25 cellular contexts compared by ENCODE assay signal in the genomic region with DNA sequence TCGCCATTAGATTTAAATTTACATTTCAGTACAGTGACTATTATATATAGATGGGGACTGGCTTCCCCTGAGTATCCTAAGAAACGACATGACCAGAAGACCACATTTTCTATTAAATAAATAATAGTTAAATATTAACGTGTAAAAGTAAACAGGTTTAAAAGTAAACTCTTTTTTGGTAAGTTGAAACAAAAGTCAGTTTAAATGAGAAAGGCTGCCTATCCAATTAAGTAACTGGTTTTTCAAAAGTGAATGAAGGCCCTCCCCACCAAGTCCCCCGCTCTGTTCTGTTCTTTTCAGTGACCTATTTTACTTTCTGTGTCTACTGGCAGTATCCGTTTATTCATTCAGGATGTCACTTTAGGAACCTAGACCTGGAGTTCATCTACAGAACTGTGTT.
"Had no signal": no experiment of that assay in that cellular context is flagged by ENCODE, and none has a peak within 500 bp of the region (broad histone marks: within the 10 kb centered on the region; RNA-seq: fewer than 3 reads in every experiment).

No MANE protein-coding gene starts in this region.

- H3K4me1 ChIP-seq: colonic mucosa had no signal

- ATAC-seq: activated CD8-positive, alpha-beta memory T cell treated with anti-CD3 and anti-CD28 coated beads, Interleukin-2, amount 10 ng/mL, durations not matched to agents 7 days and 5 days; activated CD8-positive, alpha-beta T cell treated with anti-CD3 and anti-CD28 coated beads, Interleukin-2, amount 10 ng/mL, durations not matched to agents 7 days and 5 days; activated naive CD4-positive, alpha-beta T cell treated with anti-CD3 and anti-CD28 coated beads, Interleukin-2, amount 50 U/mL, for 72 hours; heart left ventricle; mucosa of descending colon; natural killer cell treated with Interleukin-12 subunit alpha and Interleukin-12 subunit beta and Interleukin-15 and Interleukin-18, amount 100 ng/mL, for 72 hours; WTC11 had no signal

- H3K36me3 Mint-ChIP-seq: activated naive CD4-positive, alpha-beta T cell treated with anti-CD3 and anti-CD28 coated beads, Interleukin-2, amount 50 U/mL, for 72 hours; immature natural killer cell; natural killer cell treated with Interleukin-12 subunit alpha and Interleukin-12 subunit beta and Interleukin-15 and Interleukin-18, amount 100 ng/mL, for 72 hours had no signal

- H3K9me3 ChIP-seq: colonic mucosa, heart left ventricle, mucosa of descending colon, SK-N-SH, tibial nerve had no signal

- H3K27me3 Mint-ChIP-seq: activated CD8-positive, alpha-beta memory T cell treated with anti-CD3 and anti-CD28 coated beads, Interleukin-2, amount 10 ng/mL, durations not matched to agents 7 days and 5 days; natural killer cell treated with Interleukin-12 subunit alpha and Interleukin-12 subunit beta and Interleukin-15 and Interleukin-18, amount 100 ng/mL, for 72 hours had no signal

- H3K36me3 ChIP-seq: colonic mucosa had no signal

- H3K4me3 ChIP-seq: colonic mucosa, heart left ventricle, lung, mucosa of descending colon, smooth muscle cell, tibial nerve had no signal

- H3K27ac Mint-ChIP-seq: activated CD8-positive, alpha-beta memory T cell treated with anti-CD3 and anti-CD28 coated beads, Interleukin-2, amount 10 ng/mL, durations not matched to agents 7 days and 5 days; activated CD8-positive, alpha-beta T cell treated with anti-CD3 and anti-CD28 coated beads, Interleukin-2, amount 10 ng/mL, durations not matched to agents 7 days and 5 days; activated naive CD4-positive, alpha-beta T cell treated with anti-CD3 and anti-CD28 coated beads, Interleukin-2, amount 50 U/mL, for 72 hours; natural killer cell treated with Interleukin-12 subunit alpha and Interleukin-12 subunit beta and Interleukin-15 and Interleukin-18, amount 100 ng/mL, for 72 hours; T-helper 1 cell treated with Interleukin-12 subunit alpha and Interleukin-12 subunit beta and Interleukin-4 antibody, amounts not matched to agents 30 μg/mL and 1 μg/mL, for 36 hours; WTC11 had no signal

- H3K27me3 ChIP-seq: colonic mucosa, heart left ventricle, tibial nerve had no signal

- DNase-seq: activated CD4-positive, alpha-beta T cell treated with anti-CD3 and anti-CD28 coated beads, Interleukin-2, amount 50 U/mL, for 1 hour; activated CD8-positive, alpha-beta memory T cell treated with anti-CD3 and anti-CD28 coated beads, Interleukin-2, amount 10 ng/mL, durations not matched to agents 7 days and 5 days; activated CD8-positive, alpha-beta T cell treated with anti-CD3 and anti-CD28 coated beads, Interleukin-2, amount 10 ng/mL, durations not matched to agents 7 days and 5 days; activated naive CD4-positive, alpha-beta T cell; activated T-cell treated with anti-CD3 and anti-CD28 coated beads, Interleukin-2, amount 50 U/mL, for 48 hours; cerebellar nuclear complex; colonic mucosa; effector memory CD4-positive, alpha-beta T cell; heart left ventricle; immature natural killer cell; mesendoderm; mucosa of descending colon; SK-N-SH; stimulated activated CD4-positive, alpha-beta T cell treated with anti-CD3 and anti-CD28 coated beads, Interleukin-15, amount 100 ng/mL, for 24 hours; stimulated activated CD4-positive, alpha-beta T cell treated with anti-CD3 and anti-CD28 coated beads, Interleukin-2, amount 100 ng/mL, for 24 hours; stimulated activated naive CD4-positive, alpha-beta T cell; SW 1271; T1000 had no signal

- H3K9ac ChIP-seq: SK-N-SH had no signal

- H3K27ac ChIP-seq: colonic mucosa, heart left ventricle, tibial nerve had no signal

- H3K4me3 Mint-ChIP-seq: activated CD8-positive, alpha-beta memory T cell treated with anti-CD3 and anti-CD28 coated beads, Interleukin-2, amount 10 ng/mL, durations not matched to agents 7 days and 5 days; activated CD8-positive, alpha-beta T cell treated with anti-CD3 and anti-CD28 coated beads, Interleukin-2, amount 10 ng/mL, durations not matched to agents 7 days and 5 days; immature natural killer cell; natural killer cell treated with Interleukin-12 subunit alpha and Interleukin-12 subunit beta and Interleukin-15 and Interleukin-18, amount 100 ng/mL, for 72 hours; T-helper 1 cell treated with Interleukin-12 subunit alpha and Interleukin-12 subunit beta and Interleukin-4 antibody, amounts not matched to agents 30 μg/mL and 1 μg/mL, for 36 hours; WTC11 had no signal

- H3K9me3 Mint-ChIP-seq: activated naive CD4-positive, alpha-beta T cell treated with anti-CD3 and anti-CD28 coated beads, Interleukin-2, amount 50 U/mL, for 72 hours; immature natural killer cell; natural killer cell treated with Interleukin-12 subunit alpha and Interleukin-12 subunit beta and Interleukin-15 and Interleukin-18, amount 100 ng/mL, for 72 hours; T-helper 1 cell treated with Interleukin-12 subunit alpha and Interleukin-12 subunit beta and Interleukin-4 antibody, amounts not matched to agents 30 μg/mL and 1 μg/mL, for 36 hours; WTC11 had no signal
